In the genomic region with DNA sequence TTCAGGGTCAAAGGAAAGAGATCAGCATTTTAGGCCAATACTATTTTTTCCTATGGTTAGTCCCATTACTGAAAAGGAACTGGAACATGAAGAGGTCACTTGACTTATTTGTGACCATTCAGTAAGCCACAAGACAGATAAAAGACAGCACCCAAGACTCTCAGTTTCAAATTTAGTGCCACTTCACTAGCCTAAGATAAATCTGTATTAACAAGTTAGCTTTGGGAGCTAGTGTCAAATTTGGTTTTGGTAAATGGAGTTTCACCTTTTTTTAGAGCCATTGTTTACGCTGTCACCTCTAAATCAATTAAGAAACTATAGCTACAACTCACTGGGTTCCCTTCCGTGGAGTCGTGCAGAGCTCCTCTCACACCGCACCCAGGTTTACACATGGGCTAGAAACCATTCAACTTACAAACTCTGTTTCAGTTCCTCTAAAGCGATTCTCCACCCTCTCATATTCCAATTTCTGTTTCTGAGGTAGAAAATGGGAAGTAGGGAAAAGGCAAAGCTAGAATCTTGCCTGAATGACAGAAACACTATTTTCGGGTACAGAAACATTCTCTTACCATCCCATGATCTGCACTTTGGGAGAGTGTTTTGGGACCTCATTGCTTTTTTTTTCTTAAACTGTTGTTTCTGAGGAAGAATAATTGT, we compare ENCODE assay signal across 9 cellular contexts. TPM values are rescaled to one million over a fixed set of nuclear protein-coding genes. Genes with fewer than 3 reads are reported as not detected.
A peak's percentile ranks its signal among the peaks of the same experiment; 100 is the strongest.
DNase-seq lines count a peak whose midpoint lies in the region; ATAC-seq and TF ChIP-seq lines count a peak whose summit lies in the region.
"Had no signal": no experiment of that assay in that cellular context is flagged by ENCODE, and none has a peak within 500 bp of the region (broad histone marks: within the 10 kb centered on the region; RNA-seq: fewer than 3 reads in every experiment).

No MANE protein-coding gene starts in this region.

- no peak for TF ChIP-seq POLR2A in suprapubic skin (IDR thresholded peaks at IDR 0.05)

- intact Hi-C loops in right cardiac atrium (cut with DNase I), result no loop called here

- DNase-seq in right cardiac atrium (no peak), amniotic stem cell (lab: John Stamatoyannopoulos, UW) (no peak), NCI-H526 treated with DMSO at 0.1 percent for 48 hours (lab: John Stamatoyannopoulos, UW) (no peak), suprapubic skin (ENCODE audit: low spot score in 2 of 2) (no peak)
- no peak for DNase-seq in stimulated activated CD4-positive, alpha-beta T cell treated with anti-CD3 and anti-CD28 coated beads, Interleukin-15, amount 100 ng/mL, for 24 hours
- DNase-seq: activated naive CD8-positive, alpha-beta T cell treated with anti-CD3 and anti-CD28 coated beads, Interleukin-2, amount 10 ng/mL, durations not matched to agents 7 days and 5 days had no signal

- peaks cover 50% of the 10 kb centered on the region for H3K36me3 ChIP-seq in suprapubic skin

- H3K9me3 ChIP-seq in right cardiac atrium (ENCODE audit: control insufficient read depth, low read length) (no peaks in the 10 kb centered on the region), suprapubic skin (no peaks in the 10 kb centered on the region)

- no peaks in the 10 kb centered on the region for H3K27me3 ChIP-seq in right cardiac atrium (ENCODE audit: control insufficient read depth, insufficient read depth)
- H3K27me3 ChIP-seq in suprapubic skin, result no peaks in the 10 kb centered on the region

- no peak for TF ChIP-seq CTCF in suprapubic skin (IDR thresholded peaks at IDR 0.05)

- H3K27ac ChIP-seq in right cardiac atrium (ENCODE audit: low read length) (peak overlapping the region; percentile 43), suprapubic skin (no peak overlapping the region)

- H3K4me3 ChIP-seq in right cardiac atrium (ENCODE audit: low read length), result no peak overlapping the region
- no peak overlapping the region for H3K4me3 ChIP-seq in suprapubic skin

- H3K4me1 ChIP-seq in right cardiac atrium (ENCODE audit: control insufficient read depth, insufficient read depth, low read length) (peaks cover 11% of the 10 kb centered on the region), suprapubic skin (no peaks in the 10 kb centered on the region)

- ATAC-seq in GM18867 (IDR thresholded peaks at IDR 0.05; ENCODE audit: unreplicated experiment) (peak; percentile 80), GM21786 (IDR thresholded peaks at IDR 0.05; ENCODE audit: unreplicated experiment) (peak; percentile 71), HG03521 (IDR thresholded peaks at IDR 0.05; ENCODE audit: unreplicated experiment) (peak; percentile 69), right cardiac atrium (peak in 1 of 2 donors; percentile 8)

- no peak for TF ChIP-seq EP300 in suprapubic skin (IDR thresholded peaks at IDR 0.05)

- 74% methylated on average over 6 of the region's 6 CpGs for whole genome bisulfite sequencing in right cardiac atrium
- 94% methylated on average over 6 of the region's 6 CpGs for WGBS in suprapubic skin

RNA-seq across cellular contexts. Expression of a gene that starts 14.3 kb away (rescaled TPM):
- total RNA-seq in right cardiac atrium (10 to 100 TPM; 23.1 to 27.8 (median 24.7) TPM), suprapubic skin (10 to 100 TPM; 13.4 to 27.6 (median 19.6) TPM)
- 33.7 TPM for polyA plus RNA-seq in right cardiac atrium

RNA-seq across cellular contexts. Expression of a gene that starts 18.6 kb away (rescaled TPM):
- total RNA-seq in right cardiac atrium, result 1 to 10 TPM; 8.0 to 9.7 (median 9.0) TPM
- 7.6 TPM for polyA plus RNA-seq in right cardiac atrium
- 10 to 100 TPM in 3 of 4 donors, 1 to 10 TPM in 1; 8.1 to 14.0 (median 12.1) TPM for total RNA-seq in suprapubic skin

RNA-seq across cellular contexts. Expression of a gene that starts 43.5 kb away (rescaled TPM):
- total RNA-seq in right cardiac atrium (1 to 10 TPM in 1 of 4 donors, under 1 TPM in 3; 0.39 to 1.6 (median 0.50) TPM), suprapubic skin (1 to 10 TPM; 2.5 to 4.9 (median 3.1) TPM)
- polyA plus RNA-seq in right cardiac atrium, result 0.14 TPM
